In genomic region chr19:49677232-49677881, GRCh38 we compare ENCODE assay signal across 8 cellular contexts. TPM values are rescaled to one million over a fixed set of nuclear protein-coding genes. Genes with fewer than 3 reads are reported as not detected.
DNase-seq lines count a peak whose midpoint lies in the region; ATAC-seq and TF ChIP-seq lines count a peak whose summit lies in the region.

TSS of gene PRMT1 (plus strand) at chr19:49677271. CDS start at chr19:49677281, 10 bp downstream.

- peak within 1 kb of the TSS; percentile 97 for H3K4me2 ChIP-seq in PC-9

- intact Hi-C loops in PC-9 (cut with micrococcal nuclease; ENCODE audit: unreplicated experiment), result loop anchor here (1.0 to 5.0 kb wide), 5 partner anchors 90 to 285 kb away; partner anchors contain the start of genes AKT1S1, AP2A1 and TBC1D17

- H3K4me1 ChIP-seq in PC-9 (replicated peaks; ENCODE audit: insufficient read depth), result peaks cover 21% of the 10 kb centered on the region

- peaks cover 46% of the 10 kb centered on the region for H4K20me1 ChIP-seq in PC-9 (ENCODE audit: insufficient read depth)

- peaks cover 56% of the 10 kb centered on the region for H3F3A ChIP-seq in PC-9 (ENCODE audit: insufficient read depth, low read depth)

- peak within 1 kb of the TSS; percentile 71 for H2AFZ ChIP-seq in PC-9

- H3K36me3 ChIP-seq in PC-9 (ENCODE audit: low read depth), result peaks cover 20% of the 10 kb centered on the region

- TF ChIP-seq CTCF in PC-9 (conservative IDR thresholded peaks at IDR 0.05) (no peak), retinal pigment epithelial cell (conservative IDR thresholded peaks at IDR 0.05; ENCODE audit: low read depth, low read length) (no peak)

- no TSS peak for BruUV-seq in PC-9 (replicated peaks; lab: Mats Ljungman, UMichigan)

- peak within 1 kb of the TSS; percentile 91 for H3K27ac ChIP-seq in PC-9
- peak within 1 kb of the TSS; percentile 95 for H3K27ac ChIP-seq in angular gyrus (ENCODE audit: low read depth, low read length)

- POLR2A ChIA-PET in activated CD8-positive, alpha-beta memory T cell treated with anti-CD3 and anti-CD28 coated beads for 36 hours (lab: Charles Lee), result interaction anchor here (0.6 to 4.3 kb wide), 6 partner anchors 13 to 200 kb away, joined by 3 to 29 read pairs (median 4); partner anchors contain the start of genes AKT1S1, BCL2L12, IRF3 and RCN3
- POLR2A ChIA-PET in PC-9 (lab: Charles Lee; ENCODE audit: unreplicated experiment), result interaction anchor here (0.7 to 1.1 kb wide), 2 partner anchors 161 to 183 kb away, joined by 6 to 11 read pairs; no protein-coding TSS in a partner anchor

- H3K4me3 ChIP-seq in PC-9, result peak within 1 kb of the TSS; percentile 99
- peak within 1 kb of the TSS; percentile 98 for H3K4me3 ChIP-seq in retinal pigment epithelial cell (ENCODE audit: low read length)

- no peak for DNase-seq in activated CD8-positive, alpha-beta memory T cell treated with anti-CD3 and anti-CD28 coated beads for 24 hours
- DNase-seq in PC-9 (peak in 1 of 2 experiments; percentile 58), hepatic stellate cell (ENCODE audit: low spot score) (peak; percentile 54), retinal pigment epithelial cell (ENCODE audit: low read depth) (no peak), hippocampal formation (lab: John Stamatoyannopoulos, UW) (no peak)

- H3K79me2 ChIP-seq in PC-9 (ENCODE audit: low read depth), result peaks cover 51% of the 10 kb centered on the region

- no peaks in the 10 kb centered on the region for H3K27me3 ChIP-seq in PC-9 (ENCODE audit: insufficient read depth, low read depth)

- CTCF ChIA-PET in activated CD8-positive, alpha-beta memory T cell treated with anti-CD3 and anti-CD28 coated beads for 36 hours (lab: Charles Lee), result interaction anchor here (0.8 to 3.6 kb wide), 7 partner anchors 12 to 178 kb away, joined by 3 to 20 read pairs (median 3); partner anchors contain the start of genes ADM5, BCL2L12, IRF3 and RRAS
- CTCF ChIA-PET in PC-9 (lab: Charles Lee), result interaction anchor here (0.6 kb wide), 2 partner anchors 107 to 324 kb away, joined by 3 to 8 read pairs; no protein-coding TSS in a partner anchor

- no peaks in the 10 kb centered on the region for H3K9me2 ChIP-seq in PC-9 (ENCODE audit: insufficient read depth)

- H3K9me3 ChIP-seq in PC-9 (ENCODE audit: insufficient read depth, low read depth), result no peaks in the 10 kb centered on the region

- ATAC-seq in HG02973 (IDR thresholded peaks at IDR 0.05; ENCODE audit: unreplicated experiment), result no peak

RNA-seq across cellular contexts. Expression of gene PRMT1, which starts in this region (rescaled TPM):
- total RNA-seq in activated CD8-positive, alpha-beta memory T cell treated with anti-CD3 and anti-CD28 coated beads for 36 hours, result 100 to 1,000 TPM; 538 to 559 TPM
- 228 and 261 TPM in 2 replicates for total RNA-seq in PC-9 (2021)
